8 cellular contexts compared by ENCODE assay signal in genomic region chr10:91887900-91888225, GRCh38. TPM values are rescaled to one million over a fixed set of nuclear protein-coding genes. Genes with fewer than 3 reads are reported as not detected.
A peak's percentile ranks its signal among the peaks of the same experiment; 100 is the strongest.
DNase-seq lines count a peak whose midpoint lies in the region.

No MANE protein-coding gene starts in this region.

- peaks cover 46% of the 10 kb centered on the region for H3K27me3 Mint-ChIP-seq in activated T-helper 1 cell treated with anti-CD3 and anti-CD28 coated beads, Interleukin-12 subunit alpha, Interleukin-12 subunit beta, Interleukin-2, Interleukin-4 antibody, amounts not matched to agents 30 ng/mL and 10 ng/mL and 1 ng/mL, durations not matched to agents 14 hours and 24 hours and 36 hours (ENCODE audit: insufficient read depth)

- H3K36me3 ChIP-seq in H7 (replicated peaks; ENCODE audit: control insufficient read depth, insufficient read depth, low read length) (no peaks in the 10 kb centered on the region), iPS-15b (ENCODE audit: control insufficient read depth, insufficient read depth, low read length) (no peaks in the 10 kb centered on the region)

- in situ Hi-C loops in ACHN (cut with HindIII; ENCODE audit: low pct_ligation_motif_present, low pct_unique_long_range_greater_than_20kb, low sequenced_read_pairs) = no loop called here

- peaks cover 9% of the 10 kb centered on the region for H3K4me1 Mint-ChIP-seq in activated T-helper 1 cell treated with anti-CD3 and anti-CD28 coated beads, Interleukin-12 subunit alpha, Interleukin-12 subunit beta, Interleukin-2, Interleukin-4 antibody, amounts not matched to agents 30 ng/mL and 10 ng/mL and 1 ng/mL, durations not matched to agents 14 hours and 24 hours and 36 hours (ENCODE audit: low read depth)

- H3K36me3 Mint-ChIP-seq in activated T-helper 1 cell treated with anti-CD3 and anti-CD28 coated beads, Interleukin-12 subunit alpha, Interleukin-12 subunit beta, Interleukin-2, Interleukin-4 antibody, amounts not matched to agents 30 ng/mL and 10 ng/mL and 1 ng/mL, durations not matched to agents 14 hours and 24 hours and 36 hours (ENCODE audit: low read depth) = peaks cover 3% of the 10 kb centered on the region

- intact Hi-C loops in activated T-helper 1 cell treated with anti-CD3 and anti-CD28 coated beads, Interleukin-12 subunit alpha, Interleukin-12 subunit beta, Interleukin-2, Interleukin-4 antibody, amounts not matched to agents 30 ng/mL and 10 ng/mL and 1 ng/mL, durations not matched to agents 14 hours and 24 hours and 36 hours (cut with micrococcal nuclease) = loop anchor here (2.0 kb wide), 1 partner anchor 21 kb away; the partner anchor contains the start of gene FGFBP3

- H3K9me3 ChIP-seq in iPS-15b (ENCODE audit: control insufficient read depth, insufficient read depth, low read length) = no peaks in the 10 kb centered on the region

- H3K27me3 ChIP-seq in H7 (ENCODE audit: control insufficient read depth, insufficient read depth, low read length) = no peaks in the 10 kb centered on the region
- peaks cover 4% of the 10 kb centered on the region for H3K27me3 ChIP-seq in iPS-15b (ENCODE audit: control insufficient read depth, insufficient read depth, low read length)

- H3K4me1 ChIP-seq in iPS-15b (ENCODE audit: control insufficient read depth, insufficient read depth, low read length) = peaks cover 27% of the 10 kb centered on the region

- H3K4me3 ChIP-seq in H7 (ENCODE audit: insufficient read depth, low read depth, low read length) = peak overlapping the region; percentile 18
- peak overlapping the region; percentile 69 for H3K4me3 ChIP-seq in iPS-15b (ENCODE audit: low read depth, low read length)
- H3K4me3 ChIP-seq in skin epidermis = peak overlapping the region; percentile 24 to 49 (median 31)

- peak overlapping the region; percentile 86 for H3K4me3 Mint-ChIP-seq in activated T-helper 1 cell treated with anti-CD3 and anti-CD28 coated beads, Interleukin-12 subunit alpha, Interleukin-12 subunit beta, Interleukin-2, Interleukin-4 antibody, amounts not matched to agents 30 ng/mL and 10 ng/mL and 1 ng/mL, durations not matched to agents 14 hours and 24 hours and 36 hours

- no peaks in the 10 kb centered on the region for H3K9me3 Mint-ChIP-seq in activated T-helper 1 cell treated with anti-CD3 and anti-CD28 coated beads, Interleukin-12 subunit alpha, Interleukin-12 subunit beta, Interleukin-2, Interleukin-4 antibody, amounts not matched to agents 30 ng/mL and 10 ng/mL and 1 ng/mL, durations not matched to agents 14 hours and 24 hours and 36 hours

- H3K27ac ChIP-seq in skin epidermis = peak overlapping the region in 1 of 21 experiments; percentile 46

- DNase-seq in H7 (no peak), ACHN (no peak), MV-4-11 (lab: John Stamatoyannopoulos, UW) (no peak), NCI-H446 (lab: John Stamatoyannopoulos, UW) (no peak), hippocampal formation (lab: John Stamatoyannopoulos, UW) (no peak)
- no peak for DNase-seq in activated T-helper 1 cell treated with anti-CD3 and anti-CD28 coated beads, Interleukin-12 subunit alpha, Interleukin-12 subunit beta, Interleukin-2, Interleukin-4 antibody, amounts not matched to agents 30 ng/mL and 10 ng/mL and 1 ng/mL, durations not matched to agents 14 hours and 24 hours and 36 hours (ENCODE audit: low spot score)

- peak overlapping the region; percentile 79 for H3K9ac ChIP-seq in iPS-15b (ENCODE audit: low read depth, low read length)

- H3K27ac Mint-ChIP-seq in activated T-helper 1 cell treated with anti-CD3 and anti-CD28 coated beads, Interleukin-12 subunit alpha, Interleukin-12 subunit beta, Interleukin-2, Interleukin-4 antibody, amounts not matched to agents 30 ng/mL and 10 ng/mL and 1 ng/mL, durations not matched to agents 14 hours and 24 hours and 36 hours = no peak overlapping the region

RNA-seq across cellular contexts. Expression of gene FGFBP3, which starts 21.4 kb away (rescaled TPM):
- 10.1 and 10.5 TPM in 2 replicates for total RNA-seq in H7 (2014; rRNA removed; shearing (Covaris generic))
- total RNA-seq in activated T-helper 1 cell treated with anti-CD3 and anti-CD28 coated beads, Interleukin-12 subunit alpha, Interleukin-12 subunit beta, Interleukin-2, Interleukin-4 antibody, amounts not matched to agents 30 ng/mL and 10 ng/mL and 1 ng/mL, durations not matched to agents 14 hours and 24 hours and 36 hours = 2.5 TPM in 2 replicates

RNA-seq across cellular contexts. Expression of gene BTAF1, which starts 35.7 kb away (rescaled TPM):
- total RNA-seq in H7 (2014; rRNA removed; shearing (Covaris generic)) = 23.8 and 46.5 TPM in 2 replicates
- 58.8 and 59.2 TPM in 2 replicates for total RNA-seq in activated T-helper 1 cell treated with anti-CD3 and anti-CD28 coated beads, Interleukin-12 subunit alpha, Interleukin-12 subunit beta, Interleukin-2, Interleukin-4 antibody, amounts not matched to agents 30 ng/mL and 10 ng/mL and 1 ng/mL, durations not matched to agents 14 hours and 24 hours and 36 hours

Comparison
In these comparisons a context has a peak if more than half of its experiments do, and no peak if none do; other contexts are left out.
1. H3K4me3 ChIP-seq: peak in every context shown above with its lines; median percentile 69 in iPS-15b; 31 in skin epidermis; 18 in H7.